In genomic region chr21:29499734-29500343, GRCh38 we compare ENCODE assay signal across 8 cellular contexts.
DNase-seq lines count a peak whose midpoint lies in the region; ATAC-seq and TF ChIP-seq lines count a peak whose summit lies in the region.

No MANE protein-coding gene starts in this region.

- no peak overlapping the region for H4K5ac ChIP-seq in mesendoderm (ENCODE audit: low read length)

- DNase-seq in heart left ventricle (no peak), Right ventricle myocardium inferior (ENCODE audit: missing footprints) (no peak), NAMALWA (ENCODE audit: low spot score) (peak; percentile 47), astrocyte of the spinal cord (ENCODE audit: low read depth, low spot score) (peak; percentile 26), mesendoderm (peak; percentile 75)
- no peak for DNase-seq in activated T-helper 2 cell treated with anti-CD3 and anti-CD28 coated beads, Interferon-gamma antibody, Interleukin-2, Interleukin-4, amounts not matched to agents 10 μg/mL and 5 μg/mL and 100 μg/mL, durations not matched to agents 14 hours and 24 hours and 36 hours (ENCODE audit: low spot score)

- intact Hi-C loops in heart left ventricle (cut with DNase I), result loop anchor here in 1 of 10 donors (10.0 kb wide), 1 partner anchor 55 kb away; no protein-coding TSS in a partner anchor
- intact Hi-C loops in Right ventricle myocardium inferior (cut with DNase I), result no loop called here
- intact Hi-C loops in activated T-helper 2 cell treated with anti-CD3 and anti-CD28 coated beads, Interferon-gamma antibody, Interleukin-2, Interleukin-4, amounts not matched to agents 10 μg/mL and 5 μg/mL and 100 μg/mL, durations not matched to agents 14 hours and 24 hours and 36 hours (cut with micrococcal nuclease), result no loop called here

- H3K27me3 Mint-ChIP-seq in activated T-helper 2 cell treated with anti-CD3 and anti-CD28 coated beads, Interferon-gamma antibody, Interleukin-2, Interleukin-4, amounts not matched to agents 10 μg/mL and 5 μg/mL and 100 μg/mL, durations not matched to agents 14 hours and 24 hours and 36 hours (ENCODE audit: low read depth), result no peaks in the 10 kb centered on the region

- no peaks in the 10 kb centered on the region for H3K27me3 ChIP-seq in heart left ventricle
- no peaks in the 10 kb centered on the region for H3K27me3 ChIP-seq in mesendoderm (ENCODE audit: insufficient read depth, low read length, poor library complexity)

- H3K79me1 ChIP-seq in mesendoderm (ENCODE audit: low read length), result no peaks in the 10 kb centered on the region

- WGBS in heart left ventricle, 4 donors, result 85 to 89% (median 88%) methylated on average over 10 of the region's 10 CpGs
- no CpG with 5 or more reads among the region's 10 CpGs for WGBS in mesendoderm (ENCODE audit: extremely low coverage, insufficient coverage, low lambda C conversion rate)

- ATAC-seq in heart left ventricle, result no peak
- ATAC-seq in Right ventricle myocardium inferior, result no peak
- no peak for ATAC-seq in GM18519 (IDR thresholded peaks at IDR 0.05; ENCODE audit: low FRiP score, unreplicated experiment)
- no peak for ATAC-seq in GM21423 (IDR thresholded peaks at IDR 0.05; ENCODE audit: unreplicated experiment)

- no peaks in the 10 kb centered on the region for H3K4me1 Mint-ChIP-seq in activated T-helper 2 cell treated with anti-CD3 and anti-CD28 coated beads, Interferon-gamma antibody, Interleukin-2, Interleukin-4, amounts not matched to agents 10 μg/mL and 5 μg/mL and 100 μg/mL, durations not matched to agents 14 hours and 24 hours and 36 hours (ENCODE audit: low read depth)

- H3K36me3 Mint-ChIP-seq in activated T-helper 2 cell treated with anti-CD3 and anti-CD28 coated beads, Interferon-gamma antibody, Interleukin-2, Interleukin-4, amounts not matched to agents 10 μg/mL and 5 μg/mL and 100 μg/mL, durations not matched to agents 14 hours and 24 hours and 36 hours (ENCODE audit: low read depth), result no peaks in the 10 kb centered on the region

- no peaks in the 10 kb centered on the region for H3K79me2 ChIP-seq in mesendoderm (ENCODE audit: control insufficient read depth, insufficient read depth, low read length)

- no peak overlapping the region for H3K18ac ChIP-seq in mesendoderm (ENCODE audit: low read length)

- H3K27ac ChIP-seq in heart left ventricle, result no peak overlapping the region
- no peak overlapping the region for H3K27ac ChIP-seq in mesendoderm (ENCODE audit: low read depth, low read length)

- in situ Hi-C loops in astrocyte of the spinal cord (cut with HindIII; ENCODE audit: low sequenced_read_pairs), result no loop called here

- H3K27ac Mint-ChIP-seq in activated T-helper 2 cell treated with anti-CD3 and anti-CD28 coated beads, Interferon-gamma antibody, Interleukin-2, Interleukin-4, amounts not matched to agents 10 μg/mL and 5 μg/mL and 100 μg/mL, durations not matched to agents 14 hours and 24 hours and 36 hours, result no peak overlapping the region

- H2AK5ac ChIP-seq in mesendoderm (ENCODE audit: low read length), result no peak overlapping the region

- H3K4me1 ChIP-seq in heart left ventricle (no peaks in the 10 kb centered on the region), mesendoderm (ENCODE audit: control insufficient read depth, low read depth, low read length) (no peaks in the 10 kb centered on the region)

- no peak overlapping the region for H3K56ac ChIP-seq in mesendoderm (ENCODE audit: low read length)

- no peak overlapping the region for H3K4me3 Mint-ChIP-seq in activated T-helper 2 cell treated with anti-CD3 and anti-CD28 coated beads, Interferon-gamma antibody, Interleukin-2, Interleukin-4, amounts not matched to agents 10 μg/mL and 5 μg/mL and 100 μg/mL, durations not matched to agents 14 hours and 24 hours and 36 hours (ENCODE audit: low read depth)

- peaks cover 0 to 4% (median 0%) of the 10 kb centered on the region in 12 donors for H3K9me3 ChIP-seq in heart left ventricle

- TF ChIP-seq CTCF in heart left ventricle (IDR thresholded peaks at IDR 0.05), result peak in 9 of 12 donors; percentile 8 to 39 (median 31)
- peak; percentile 59 for TF ChIP-seq CTCF in astrocyte of the spinal cord (IDR thresholded peaks at IDR 0.05; ENCODE audit: low read depth, low read length)

- H4K8ac ChIP-seq in mesendoderm (ENCODE audit: low read depth, low read length), result no peak overlapping the region

- no peak overlapping the region for H2BK5ac ChIP-seq in mesendoderm (ENCODE audit: low read length)

- H2BK120ac ChIP-seq in mesendoderm (ENCODE audit: low read depth, low read length), result no peak overlapping the region

- H3K4me2 ChIP-seq in mesendoderm (ENCODE audit: low read length), result no peak overlapping the region

- H3K36me3 ChIP-seq in heart left ventricle (no peaks in the 10 kb centered on the region), mesendoderm (ENCODE audit: control insufficient read depth, insufficient read depth, low read length) (no peaks in the 10 kb centered on the region)

- no peak for TF ChIP-seq POLR2A in heart left ventricle (IDR thresholded peaks at IDR 0.05)

- no peak overlapping the region for H3K23ac ChIP-seq in mesendoderm (ENCODE audit: low read length)

- no peaks in the 10 kb centered on the region for H3K9me3 Mint-ChIP-seq in activated T-helper 2 cell treated with anti-CD3 and anti-CD28 coated beads, Interferon-gamma antibody, Interleukin-2, Interleukin-4, amounts not matched to agents 10 μg/mL and 5 μg/mL and 100 μg/mL, durations not matched to agents 14 hours and 24 hours and 36 hours

- no peak overlapping the region for H2BK15ac ChIP-seq in mesendoderm (replicated peaks; ENCODE audit: low read depth)

- no peak overlapping the region for H3K9ac ChIP-seq in mesendoderm (ENCODE audit: low read length)

- H3K4me3 ChIP-seq in heart left ventricle (no peak overlapping the region), astrocyte of the spinal cord (ENCODE audit: low read depth, low read length) (no peak overlapping the region), mesendoderm (ENCODE audit: low read length) (no peak overlapping the region)

- H3K4ac ChIP-seq in mesendoderm (ENCODE audit: low read depth, low read length), result no peak overlapping the region

Comparison
In these comparisons a context has a peak if more than half of its experiments do, and no peak if none do; other contexts are left out.
1. DNase-seq: peak in NAMALWA (single experiment), astrocyte of the spinal cord (single experiment) and mesendoderm (single experiment); none in heart left ventricle (0 of 5), Right ventricle myocardium inferior (single experiment) and activated T-helper 2 cell treated with anti-CD3 and anti-CD28 coated beads, Interferon-gamma antibody, Interleukin-2, Interleukin-4, amounts not matched to agents 10 μg/mL and 5 μg/mL and 100 μg/mL, durations not matched to agents 14 hours and 24 hours and 36 hours (single experiment).